ENCODE assay signal across 8 cellular contexts in genomic region chr1:210251680-210252490, GRCh38. TPM values are rescaled to one million over a fixed set of nuclear protein-coding genes. Genes with fewer than 3 reads are reported as not detected.
DNase-seq lines count a peak whose midpoint lies in the region; ATAC-seq lines count a peak whose summit lies in the region.

No MANE protein-coding gene starts in this region.

- no peaks in the 10 kb centered on the region for H3K36me3 ChIP-seq in stomach smooth muscle (ENCODE audit: control insufficient read depth in 2 of 2, insufficient read depth in 2 of 2, low read length in 2 of 2)

- H3K27me3 ChIP-seq in stomach smooth muscle (ENCODE audit: control insufficient read depth in 1 of 2, insufficient read depth in 2 of 2, low read length in 2 of 2): no peaks in the 10 kb centered on the region

- H3K27me3 Mint-ChIP-seq in activated T-cell treated with anti-CD3 and anti-CD28 coated beads, Interleukin-2, amount 50 U/mL, for 24 hours: peaks cover 86% of the 10 kb centered on the region
- peaks cover 73% of the 10 kb centered on the region for H3K27me3 Mint-ChIP-seq in activated naive CD8-positive, alpha-beta T cell treated with anti-CD3 and anti-CD28 coated beads, Interleukin-2, amount 10 ng/mL, durations not matched to agents 7 days and 5 days
- peaks cover 5 to 34% (median 17%) of the 10 kb centered on the region in 3 donors for H3K27me3 Mint-ChIP-seq in immature natural killer cell (ENCODE audit: low read depth in 3 of 3)

- peak; percentile 27 for ATAC-seq in activated naive CD8-positive, alpha-beta T cell treated with anti-CD3 and anti-CD28 coated beads, Interleukin-2, amount 10 ng/mL, durations not matched to agents 7 days and 5 days (ENCODE audit: low read depth)
- ATAC-seq in HG02571 (IDR thresholded peaks at IDR 0.05; ENCODE audit: unreplicated experiment): no peak

- no peak for DNase-seq in activated T-cell treated with anti-CD3 and anti-CD28 coated beads, Interleukin-2, amount 50 U/mL, for 24 hours
- no peak for DNase-seq in activated T-cell treated with anti-CD3 and anti-CD28 coated beads, Interleukin-2, amount 50 U/mL, for 1 hour
- no peak for DNase-seq in activated naive CD8-positive, alpha-beta T cell treated with anti-CD3 and anti-CD28 coated beads, Interleukin-2, amount 10 ng/mL, durations not matched to agents 7 days and 5 days
- DNase-seq in immature natural killer cell (no peak), NCI-H187 treated with DMSO at 0.1 percent for 48 hours (lab: John Stamatoyannopoulos, UW) (no peak), EL (no peak)

- peak overlapping the region; percentile 68 to 74 for H3K4me3 ChIP-seq in stomach smooth muscle (ENCODE audit: low read length in 2 of 2)

- POLR2A ChIA-PET in activated naive CD8-positive, alpha-beta T cell treated with anti-CD3 and anti-CD28 coated beads, Interleukin-2, amount 10 ng/mL, durations not matched to agents 7 days and 5 days (lab: Charles Lee): no interaction called here

- no peak overlapping the region for H3K27ac ChIP-seq in stomach smooth muscle (ENCODE audit: low read length)

- H3K27ac Mint-ChIP-seq in activated T-cell treated with anti-CD3 and anti-CD28 coated beads, Interleukin-2, amount 50 U/mL, for 24 hours: no peak overlapping the region
- H3K27ac Mint-ChIP-seq in activated naive CD8-positive, alpha-beta T cell treated with anti-CD3 and anti-CD28 coated beads, Interleukin-2, amount 10 ng/mL, durations not matched to agents 7 days and 5 days: no peak overlapping the region
- H3K27ac Mint-ChIP-seq in immature natural killer cell: no peak overlapping the region

- peaks cover 21% of the 10 kb centered on the region for H3K4me1 ChIP-seq in stomach smooth muscle (ENCODE audit: control insufficient read depth, insufficient read depth, low read length)

- peaks cover 24% of the 10 kb centered on the region for H3K4me1 Mint-ChIP-seq in activated T-cell treated with anti-CD3 and anti-CD28 coated beads, Interleukin-2, amount 50 U/mL, for 24 hours (ENCODE audit: low read depth)
- peaks cover 3% of the 10 kb centered on the region for H3K4me1 Mint-ChIP-seq in activated naive CD8-positive, alpha-beta T cell treated with anti-CD3 and anti-CD28 coated beads, Interleukin-2, amount 10 ng/mL, durations not matched to agents 7 days and 5 days
- peaks cover 7 to 8% of the 10 kb centered on the region in 2 donors for H3K4me1 Mint-ChIP-seq in immature natural killer cell

- H3K4me3 Mint-ChIP-seq in activated T-cell treated with anti-CD3 and anti-CD28 coated beads, Interleukin-2, amount 50 U/mL, for 24 hours: peak overlapping the region; percentile 72
- H3K4me3 Mint-ChIP-seq in activated naive CD8-positive, alpha-beta T cell treated with anti-CD3 and anti-CD28 coated beads, Interleukin-2, amount 10 ng/mL, durations not matched to agents 7 days and 5 days: peak overlapping the region; percentile 73
- peak overlapping the region; percentile 58 to 71 (median 67) for H3K4me3 Mint-ChIP-seq in immature natural killer cell

- no peaks in the 10 kb centered on the region for H3K9me3 ChIP-seq in stomach smooth muscle (ENCODE audit: control insufficient read depth in 2 of 2, low read length in 2 of 2)

- H3K9me3 Mint-ChIP-seq in activated T-cell treated with anti-CD3 and anti-CD28 coated beads, Interleukin-2, amount 50 U/mL, for 24 hours: no peaks in the 10 kb centered on the region
- H3K9me3 Mint-ChIP-seq in activated naive CD8-positive, alpha-beta T cell treated with anti-CD3 and anti-CD28 coated beads, Interleukin-2, amount 10 ng/mL, durations not matched to agents 7 days and 5 days: no peaks in the 10 kb centered on the region
- peaks cover 0 to 6% (median 2%) of the 10 kb centered on the region in 6 donors for H3K9me3 Mint-ChIP-seq in immature natural killer cell

- H3K9ac ChIP-seq in stomach smooth muscle (ENCODE audit: low read length in 2 of 2): peak overlapping the region; percentile 36 to 49

- no peaks in the 10 kb centered on the region for H3K36me3 Mint-ChIP-seq in activated T-cell treated with anti-CD3 and anti-CD28 coated beads, Interleukin-2, amount 50 U/mL, for 24 hours (ENCODE audit: low read depth)
- no peaks in the 10 kb centered on the region for H3K36me3 Mint-ChIP-seq in activated naive CD8-positive, alpha-beta T cell treated with anti-CD3 and anti-CD28 coated beads, Interleukin-2, amount 10 ng/mL, durations not matched to agents 7 days and 5 days
- peaks cover 0 to 5% (median 4%) of the 10 kb centered on the region in 3 donors for H3K36me3 Mint-ChIP-seq in immature natural killer cell

RNA-seq across cellular contexts. Expression of gene SERTAD4, which starts 19.3 kb away (rescaled TPM):
- total RNA-seq in activated naive CD8-positive, alpha-beta T cell treated with anti-CD3 and anti-CD28 coated beads, Interleukin-2, amount 10 ng/mL, durations not matched to agents 7 days and 5 days: not detected
- not detected for polyA plus RNA-seq in immature natural killer cell
